37 cellular contexts compared by ENCODE assay signal in genomic region chr1:32091176-32091575, GRCh38.
"Had no signal": no experiment of that assay in that cellular context is flagged by ENCODE, and none has a peak within 500 bp of the region (broad histone marks: within the 10 kb centered on the region; RNA-seq: fewer than 3 reads in every experiment).

No MANE protein-coding gene starts in this region.

- H3K27me3 ChIP-seq: adrenal gland, body of pancreas, brain microvascular endothelial cell, breast epithelium had no signal

- FAIRE-seq: astrocyte, TTC549 had no signal

- H3K36me3 Mint-ChIP-seq: activated naive CD4-positive, alpha-beta T cell treated with anti-CD3 and anti-CD28 coated beads, Interleukin-2, amount 50 U/mL, for 72 hours had no signal

- H3K4me3 Mint-ChIP-seq: activated B cell treated with CpG ODN at 0.5 μM for 24 hours; activated CD4-positive, alpha-beta memory T cell treated with anti-CD3 and anti-CD28 coated beads for 36 hours; activated CD4-positive, alpha-beta T cell treated with anti-CD3 and anti-CD28 coated beads, Interleukin-2, amount 10 ng/mL, durations not matched to agents 24 days and 14 days; activated CD8-positive, alpha-beta T cell treated with anti-CD3 and anti-CD28 coated beads for 36 hours; activated naive CD4-positive, alpha-beta T cell treated with anti-CD3 and anti-CD28 coated beads for 36 hours; activated naive CD8-positive, alpha-beta T cell treated with anti-CD3 and anti-CD28 coated beads for 36 hours; activated T-cell treated with anti-CD3 and anti-CD28 coated beads, Interleukin-2, amount 50 U/mL, for 4 hours; activated T-cell treated with anti-CD3 and anti-CD28 coated beads, Interleukin-2, amount 50 U/mL, for 72 hours; activated T-helper 1 cell treated with anti-CD3 and anti-CD28 coated beads, Interleukin-12 subunit alpha, Interleukin-12 subunit beta, Interleukin-2, Interleukin-4 antibody, amounts not matched to agents 30 ng/mL and 10 ng/mL and 1 ng/mL, durations not matched to agents 14 hours and 24 hours and 36 hours; activated T-helper 17 cell treated with anti-CD3 and anti-CD28 coated beads, Interleukin-2, amount 50 U/mL, for 72 hours; central memory CD8-positive, alpha-beta T cell; T-helper 1 cell treated with Interleukin-12 subunit alpha and Interleukin-12 subunit beta and Interleukin-4 antibody, amounts not matched to agents 30 μg/mL and 1 μg/mL, for 36 hours; T-helper 2 cell treated with Interferon-gamma antibody and Interleukin-4, amounts not matched to agents 5 μg/mL and 100 μg/mL, for 36 hours had no signal

- H3K4me1 ChIP-seq: adrenal gland, body of pancreas, breast epithelium had no signal

- H3K9me3 Mint-ChIP-seq: activated B cell treated with CpG ODN at 0.5 μM for 24 hours; activated CD4-positive, alpha-beta memory T cell treated with anti-CD3 and anti-CD28 coated beads for 36 hours; activated CD4-positive, alpha-beta T cell treated with anti-CD3 and anti-CD28 coated beads, Interleukin-2, amount 10 ng/mL, durations not matched to agents 24 days and 14 days; activated CD8-positive, alpha-beta T cell treated with anti-CD3 and anti-CD28 coated beads for 36 hours; activated naive CD4-positive, alpha-beta T cell treated with anti-CD3 and anti-CD28 coated beads for 36 hours; activated naive CD4-positive, alpha-beta T cell treated with anti-CD3 and anti-CD28 coated beads, Interleukin-2, amount 50 U/mL, for 72 hours; activated naive CD8-positive, alpha-beta T cell treated with anti-CD3 and anti-CD28 coated beads for 36 hours; activated T-cell treated with anti-CD3 and anti-CD28 coated beads, Interleukin-2, amount 50 U/mL, for 4 hours; activated T-cell treated with anti-CD3 and anti-CD28 coated beads, Interleukin-2, amount 50 U/mL, for 72 hours; activated T-helper 1 cell treated with anti-CD3 and anti-CD28 coated beads, Interleukin-12 subunit alpha, Interleukin-12 subunit beta, Interleukin-2, Interleukin-4 antibody, amounts not matched to agents 30 ng/mL and 10 ng/mL and 1 ng/mL, durations not matched to agents 14 hours and 24 hours and 36 hours; activated T-helper 17 cell treated with anti-CD3 and anti-CD28 coated beads, Interleukin-2, amount 50 U/mL, for 72 hours; central memory CD8-positive, alpha-beta T cell; T-helper 1 cell treated with Interleukin-12 subunit alpha and Interleukin-12 subunit beta and Interleukin-4 antibody, amounts not matched to agents 30 μg/mL and 1 μg/mL, for 36 hours; T-helper 2 cell treated with Interferon-gamma antibody and Interleukin-4, amounts not matched to agents 5 μg/mL and 100 μg/mL, for 36 hours had no signal

- H3K4me3 ChIP-seq: adrenal gland, body of pancreas, breast epithelium had no signal

- H3K4me1 Mint-ChIP-seq: activated B cell treated with CpG ODN at 0.5 μM for 24 hours; activated CD4-positive, alpha-beta T cell treated with anti-CD3 and anti-CD28 coated beads, Interleukin-2, amount 10 ng/mL, durations not matched to agents 24 days and 14 days; activated naive CD8-positive, alpha-beta T cell treated with anti-CD3 and anti-CD28 coated beads for 36 hours; activated T-helper 17 cell treated with anti-CD3 and anti-CD28 coated beads, Interleukin-2, amount 50 U/mL, for 72 hours; central memory CD8-positive, alpha-beta T cell had no signal

- H3K36me3 ChIP-seq: breast epithelium had no signal

- ATAC-seq: activated CD8-positive, alpha-beta T cell treated with anti-CD3 and anti-CD28 coated beads for 36 hours; activated naive CD4-positive, alpha-beta T cell treated with anti-CD3 and anti-CD28 coated beads, Interleukin-2, amount 50 U/mL, for 72 hours; activated T-cell treated with anti-CD3 and anti-CD28 coated beads, Interleukin-2, amount 50 U/mL, for 4 hours; activated T-cell treated with anti-CD3 and anti-CD28 coated beads, Interleukin-2, amount 50 U/mL, for 72 hours; activated T-helper 17 cell treated with anti-CD3 and anti-CD28 coated beads, Interleukin-2, amount 50 U/mL, for 72 hours; body of pancreas had no signal

- DNase-seq: activated B cell treated with CpG ODN at 0.5 μM for 24 hours; activated CD4-positive, alpha-beta memory T cell treated with anti-CD3 and anti-CD28 coated beads for 36 hours; activated CD4-positive, alpha-beta T cell treated with anti-CD3 and anti-CD28 coated beads for 4 hours; activated CD4-positive, alpha-beta T cell treated with anti-CD3 and anti-CD28 coated beads, Interleukin-2, amount 10 ng/mL, durations not matched to agents 24 days and 14 days; activated CD4-positive, alpha-beta T cell treated with anti-CD3 and anti-CD28 coated beads, Interleukin-2, amount 50 U/mL, for 1 hour; activated CD4-positive, alpha-beta T cell treated with anti-CD3 and anti-CD28 coated beads, Interleukin-2, amount 50 U/mL, for 4 hours; activated CD4-positive, CD25-positive, alpha-beta regulatory T cell treated with anti-CD3 and anti-CD28 coated beads, Interleukin-2, amount 50 U/mL, for 72 hours; activated CD8-positive, alpha-beta memory T cell treated with anti-CD3 and anti-CD28 coated beads, Interleukin-2, amount 50 U/mL, for 4 hours; activated CD8-positive, alpha-beta T cell treated with anti-CD3 and anti-CD28 coated beads for 36 hours; activated effector memory CD4-positive, alpha-beta T cell treated with anti-CD3 and anti-CD28 coated beads, Interleukin-2, amount 50 U/mL, for 16 hours; activated gamma-delta T cell treated with Interleukin-2 at 50 U/mL for 16 hours; activated naive CD4-positive, alpha-beta T cell; activated naive CD4-positive, alpha-beta T cell treated with anti-CD3 and anti-CD28 coated beads for 36 hours; activated naive CD4-positive, alpha-beta T cell treated with anti-CD3 and anti-CD28 coated beads, Interleukin-2, amount 50 U/mL, for 16 hours; activated naive CD8-positive, alpha-beta T cell treated with anti-CD3 and anti-CD28 coated beads for 36 hours; activated T-cell treated with anti-CD3 and anti-CD28 coated beads for 4 hours; activated T-cell treated with anti-CD3 and anti-CD28 coated beads, Interleukin-2, amount 50 U/mL, for 1 hour; activated T-cell treated with anti-CD3 and anti-CD28 coated beads, Interleukin-2, amount 50 U/mL, for 4 hours; activated T-cell treated with anti-CD3 and anti-CD28 coated beads, Interleukin-2, amount 50 U/mL, for 72 hours; adrenal gland; amniotic stem cell; body of pancreas; brain microvascular endothelial cell; cerebellar nuclear complex; T-helper 1 cell; T-helper 2 cell; T-helper 9 cell had no signal

- H3K9me3 ChIP-seq: adrenal gland, body of pancreas, breast epithelium had no signal

- H3K27ac ChIP-seq: adrenal gland, body of pancreas, brain microvascular endothelial cell, breast epithelium, VCaP had no signal

- H3K27me3 Mint-ChIP-seq: activated B cell treated with CpG ODN at 0.5 μM for 24 hours; activated CD4-positive, alpha-beta memory T cell treated with anti-CD3 and anti-CD28 coated beads for 36 hours; activated CD4-positive, alpha-beta T cell treated with anti-CD3 and anti-CD28 coated beads, Interleukin-2, amount 10 ng/mL, durations not matched to agents 24 days and 14 days; activated CD8-positive, alpha-beta T cell treated with anti-CD3 and anti-CD28 coated beads for 36 hours; activated naive CD8-positive, alpha-beta T cell treated with anti-CD3 and anti-CD28 coated beads for 36 hours; activated T-helper 17 cell treated with anti-CD3 and anti-CD28 coated beads, Interleukin-2, amount 50 U/mL, for 72 hours; central memory CD8-positive, alpha-beta T cell had no signal

- H3K27ac Mint-ChIP-seq: activated B cell treated with CpG ODN at 0.5 μM for 24 hours; activated CD4-positive, alpha-beta memory T cell treated with anti-CD3 and anti-CD28 coated beads for 36 hours; activated CD4-positive, alpha-beta T cell treated with anti-CD3 and anti-CD28 coated beads, Interleukin-2, amount 10 ng/mL, durations not matched to agents 24 days and 14 days; activated CD8-positive, alpha-beta T cell treated with anti-CD3 and anti-CD28 coated beads for 36 hours; activated naive CD4-positive, alpha-beta T cell treated with anti-CD3 and anti-CD28 coated beads for 36 hours; activated naive CD4-positive, alpha-beta T cell treated with anti-CD3 and anti-CD28 coated beads, Interleukin-2, amount 50 U/mL, for 72 hours; activated naive CD8-positive, alpha-beta T cell treated with anti-CD3 and anti-CD28 coated beads for 36 hours; activated T-cell treated with anti-CD3 and anti-CD28 coated beads, Interleukin-2, amount 50 U/mL, for 72 hours; activated T-helper 1 cell treated with anti-CD3 and anti-CD28 coated beads, Interleukin-12 subunit alpha, Interleukin-12 subunit beta, Interleukin-2, Interleukin-4 antibody, amounts not matched to agents 30 ng/mL and 10 ng/mL and 1 ng/mL, durations not matched to agents 14 hours and 24 hours and 36 hours; activated T-helper 17 cell treated with anti-CD3 and anti-CD28 coated beads, Interleukin-2, amount 50 U/mL, for 72 hours; T-helper 1 cell treated with Interleukin-12 subunit alpha and Interleukin-12 subunit beta and Interleukin-4 antibody, amounts not matched to agents 30 μg/mL and 1 μg/mL, for 36 hours; T-helper 2 cell treated with Interferon-gamma antibody and Interleukin-4, amounts not matched to agents 5 μg/mL and 100 μg/mL, for 36 hours had no signal
